1 cellular context compared by ENCODE assay signal in genomic region chr2:44087714-44088092, GRCh38.
TF ChIP-seq lines count a peak whose summit lies in the region.

No MANE protein-coding gene starts in this region.

TF ChIP-seq in GM23338, 12 proteins besides CTCF, POLR2A, EP300 and RAD21 (continued from another document):
- TF ChIP-seq ZNF462 (CRISPR knock-in tag; IDR thresholded peaks at IDR 0.05) (no peak), EZH2phosphoT487 (IDR thresholded peaks at IDR 0.05; ENCODE audit: unreplicated experiment) (no peak), JUNB (IDR thresholded peaks at IDR 0.05; ENCODE audit: unreplicated experiment) (no peak), ETS1 (IDR thresholded peaks at IDR 0.05) (no peak), POLR2AphosphoS5 (IDR thresholded peaks at IDR 0.05; ENCODE audit: low read depth) (no peak), STAT1 (IDR thresholded peaks at IDR 0.05; ENCODE audit: unreplicated experiment) (no peak), EZH2 (IDR thresholded peaks at IDR 0.05; ENCODE audit: low read depth, unreplicated experiment) (no peak), ZNF331 (CRISPR knock-in tag; IDR thresholded peaks at IDR 0.05; ENCODE audit: low read depth) (no peak)
